ENCODE assay signal across 8 cellular contexts in genomic region chr2:222655406-222655747, GRCh38. TPM values are rescaled to one million over a fixed set of nuclear protein-coding genes. Genes with fewer than 3 reads are reported as not detected.
DNase-seq lines count a peak whose midpoint lies in the region; ATAC-seq, FAIRE-seq and TF ChIP-seq lines count a peak whose summit lies in the region.

No MANE protein-coding gene starts in this region.

- H3K9me3 Mint-ChIP-seq in activated naive CD4-positive, alpha-beta T cell treated with anti-CD3 and anti-CD28 coated beads for 36 hours: no peaks in the 10 kb centered on the region

- H3K4me1 ChIP-seq in lung (ENCODE audit: control insufficient read depth in 2 of 2, insufficient read depth in 2 of 2, low read length in 2 of 2) (peaks cover 6 to 7% of the 10 kb centered on the region in 2 donors), upper lobe of right lung (peaks cover 14% of the 10 kb centered on the region)

- H3K27me3 Mint-ChIP-seq in activated naive CD4-positive, alpha-beta T cell treated with anti-CD3 and anti-CD28 coated beads for 36 hours (ENCODE audit: low read depth): no peaks in the 10 kb centered on the region

- peaks cover 39% of the 10 kb centered on the region for H3K4me1 Mint-ChIP-seq in activated naive CD4-positive, alpha-beta T cell treated with anti-CD3 and anti-CD28 coated beads for 36 hours (ENCODE audit: low read depth)

- H3K4me3 ChIP-seq in bronchial epithelial cell (ENCODE audit: low read depth, low read length) (peak overlapping the region; percentile 68), lung (peak overlapping the region; percentile 71), upper lobe of right lung (peak overlapping the region; percentile 81)

- H3K9me3 ChIP-seq in lung (ENCODE audit: control insufficient read depth in 2 of 2, insufficient read depth in 1 of 2, low read length in 1 of 2): no peaks in the 10 kb centered on the region
- no peaks in the 10 kb centered on the region for H3K9me3 ChIP-seq in upper lobe of right lung

- H3K27me3 ChIP-seq in bronchial epithelial cell (ENCODE audit: control insufficient read depth, insufficient read depth, low read length) (no peaks in the 10 kb centered on the region), lung (ENCODE audit: control insufficient read depth, insufficient read depth) (no peaks in the 10 kb centered on the region), upper lobe of right lung (no peaks in the 10 kb centered on the region)

- WGBS in lung, 2 donors: 1% methylated on average over 14 of the region's 14 CpGs

- TF ChIP-seq CTCF in bronchial epithelial cell (IDR thresholded peaks at IDR 0.05; ENCODE audit: insufficient read depth, low read length, severe bottlenecking): no peak
- TF ChIP-seq CTCF in lung (IDR thresholded peaks at IDR 0.05; ENCODE audit: control extremely low read depth, extremely low read depth): no peak
- no peak for TF ChIP-seq CTCF in upper lobe of right lung (IDR thresholded peaks at IDR 0.05)

- H3K36me3 Mint-ChIP-seq in activated naive CD4-positive, alpha-beta T cell treated with anti-CD3 and anti-CD28 coated beads for 36 hours (ENCODE audit: low read depth): peaks cover 20% of the 10 kb centered on the region

- intact Hi-C loops in activated naive CD4-positive, alpha-beta T cell treated with anti-CD3 and anti-CD28 coated beads for 36 hours (cut with micrococcal nuclease): loop anchor here (5.0 to 10.0 kb wide), 2 partner anchors 1297 to 1929 kb away; partner anchors contain the start of gene CUL3
- intact Hi-C loops in upper lobe of right lung (cut with DNase I): no loop called here

- H3K36me3 ChIP-seq in bronchial epithelial cell (ENCODE audit: control insufficient read depth, insufficient read depth, low read length) (peaks cover 2% of the 10 kb centered on the region), lung (ENCODE audit: control insufficient read depth in 2 of 2, insufficient read depth in 2 of 2, low read length in 2 of 2) (no peaks in the 10 kb centered on the region), upper lobe of right lung (no peaks in the 10 kb centered on the region)

- H3K27ac Mint-ChIP-seq in activated naive CD4-positive, alpha-beta T cell treated with anti-CD3 and anti-CD28 coated beads for 36 hours: peak overlapping the region; percentile 98

- FAIRE-seq in bronchial epithelial cell (lab: Jason Lieb, UNC): no peak

- DNase-seq in activated naive CD4-positive, alpha-beta T cell treated with anti-CD3 and anti-CD28 coated beads for 36 hours: peak; percentile 32
- DNase-seq in activated naive CD4-positive, alpha-beta T cell treated with anti-CD3 and anti-CD28 coated beads, Interleukin-2, amount 50 U/mL, for 16 hours: no peak
- DNase-seq in NCI-H82 treated with DMSO at 0.1 percent for 48 hours (lab: John Stamatoyannopoulos, UW; ENCODE audit: unreplicated experiment): peak; percentile 6
- peak; percentile 44 for DNase-seq in bronchial epithelial cell (ENCODE audit: low read depth)
- no peak for DNase-seq in lung (ENCODE audit: low spot score)
- DNase-seq in upper lobe of right lung: no peak

- CTCF ChIA-PET in activated naive CD4-positive, alpha-beta T cell treated with anti-CD3 and anti-CD28 coated beads for 36 hours (lab: Charles Lee): interaction anchor here (0.8 to 1.5 kb wide), 3 partner anchors 14 to 52 kb away, joined by 3 read pairs; no protein-coding TSS in a partner anchor

- H3K4me3 Mint-ChIP-seq in activated naive CD4-positive, alpha-beta T cell treated with anti-CD3 and anti-CD28 coated beads for 36 hours: peak overlapping the region; percentile 98

- peak; percentile 17 for ATAC-seq in HG02973 (IDR thresholded peaks at IDR 0.05; ENCODE audit: unreplicated experiment)
- no peak for ATAC-seq in lung (ENCODE audit: insufficient read depth, low FRiP score)
- ATAC-seq in upper lobe of right lung: no peak
- no peak for ATAC-seq in GM19397 (IDR thresholded peaks at IDR 0.05; ENCODE audit: unreplicated experiment)

- H3K27ac ChIP-seq in lung (ENCODE audit: low read depth in 1 of 2, low read length in 1 of 2): peak overlapping the region; percentile 50 to 75
- H3K27ac ChIP-seq in upper lobe of right lung: peak overlapping the region; percentile 97

RNA-seq across cellular contexts. Expression of gene FARSB, which starts 0.5 kb away (rescaled TPM):
- 10 to 100 TPM; 46.4 to 46.8 TPM for total RNA-seq in activated naive CD4-positive, alpha-beta T cell treated with anti-CD3 and anti-CD28 coated beads for 36 hours
- total RNA-seq in bronchial epithelial cell (12.9 and 13.6 TPM in 2 replicates), lung (10 to 100 TPM in 1 of 2 donors, 1 to 10 TPM in 1; 9.5 to 17.0 TPM), upper lobe of right lung (12.0 TPM)
- 10 to 100 TPM; 15.5 TPM for polyA plus RNA-seq in lung

RNA-seq across cellular contexts. Expression of gene MOGAT1, which starts 16.1 kb away (rescaled TPM):
- not detected for total RNA-seq in activated naive CD4-positive, alpha-beta T cell treated with anti-CD3 and anti-CD28 coated beads for 36 hours
- not detected in 2 replicates for total RNA-seq in bronchial epithelial cell
- 1 to 10 TPM in 1 of 2 donors, not detected in 1; 1.7 TPM for total RNA-seq in lung
- under 1 TPM; 0.08 to 0.18 TPM for polyA plus RNA-seq in lung
- 2.2 TPM for total RNA-seq in upper lobe of right lung

Comparison
In these comparisons a context has a peak if more than half of its experiments do, and no peak if none do; other contexts are left out.
1. DNase-seq: peak in activated naive CD4-positive, alpha-beta T cell treated with anti-CD3 and anti-CD28 coated beads for 36 hours (single experiment), NCI-H82 treated with DMSO at 0.1 percent for 48 hours (single experiment) and bronchial epithelial cell (single experiment); none in activated naive CD4-positive, alpha-beta T cell treated with anti-CD3 and anti-CD28 coated beads, Interleukin-2, amount 50 U/mL, for 16 hours (single experiment), lung (single experiment) and upper lobe of right lung (single experiment).
2. Peak in every context shown above with its lines, with median percentiles within 50 percentile points of each other: H3K4me3 ChIP-seq.